22 cellular contexts compared by ENCODE assay signal in genomic region chrY:12303464-12303863, GRCh38.
DNase-seq lines count a peak whose midpoint lies in the region; ATAC-seq and TF ChIP-seq lines count a peak whose summit lies in the region.
"Had no signal": no experiment of that assay in that cellular context is flagged by ENCODE, and none has a peak within 500 bp of the region (broad histone marks: within the 10 kb centered on the region; RNA-seq: fewer than 3 reads in every experiment).

No MANE protein-coding gene starts in this region.

- no peaks in the 10 kb centered on the region for H3K9me3 Mint-ChIP-seq in activated naive CD8-positive, alpha-beta T cell treated with anti-CD3 and anti-CD28 coated beads, Interleukin-2, amount 10 ng/mL, durations not matched to agents 7 days and 5 days
- H3K9me3 Mint-ChIP-seq in stimulated activated naive CD8-positive, alpha-beta T cell treated with anti-CD3 and anti-CD28 coated beads, Interleukin-15, amount 100 ng/mL, for 72 hours: no peaks in the 10 kb centered on the region
- H3K9me3 Mint-ChIP-seq: activated B cell treated with CpG ODN at 0.5 μM for 24 hours; dendritic cell treated with granulocyte-macrophage colony-stimulating factor and Interleukin-4, amounts not matched to agents 40 ng/mL and 50 ng/mL, for 4 days; H9 had no signal

- DNase-seq in stimulated activated CD4-positive, alpha-beta T cell treated with anti-CD3 and anti-CD28 coated beads, Interleukin-15, amount 100 ng/mL, for 24 hours: peak; percentile 10
- no peak for DNase-seq in stimulated activated CD4-positive, alpha-beta T cell treated with anti-CD3 and anti-CD28 coated beads, Interleukin-4, amount 100 ng/mL, for 24 hours
- DNase-seq in MG63 (peak; percentile 6), brain microvascular endothelial cell (no peak)
- DNase-seq in activated naive CD8-positive, alpha-beta T cell treated with anti-CD3 and anti-CD28 coated beads, Interleukin-2, amount 10 ng/mL, durations not matched to agents 7 days and 5 days: no peak
- peak in 1 of 2 donors; percentile 29 for DNase-seq in stimulated activated naive CD8-positive, alpha-beta T cell treated with anti-CD3 and anti-CD28 coated beads, Interleukin-15, amount 100 ng/mL, for 72 hours
- DNase-seq: activated B cell treated with CpG ODN at 0.5 μM for 24 hours; activated CD8-positive, alpha-beta memory T cell treated with anti-CD3 and anti-CD28 coated beads, Interleukin-2, amount 50 U/mL, for 48 hours; Caco-2; H9; head of caudate nucleus; midbrain; NCI-H1092 treated with DMSO at 0.1 percent for 48 hours; NCI-H2081 treated with DMSO at 0.1 percent for 48 hours; posterior cingulate gyrus; stimulated activated CD4-positive, alpha-beta T cell treated with anti-CD3 and anti-CD28 coated beads, Interleukin-2, amount 100 ng/mL, for 48 hours; T-helper 9 cell had no signal

- H3K4me1 Mint-ChIP-seq in activated naive CD8-positive, alpha-beta T cell treated with anti-CD3 and anti-CD28 coated beads, Interleukin-2, amount 10 ng/mL, durations not matched to agents 7 days and 5 days: peaks cover 4% of the 10 kb centered on the region
- no peaks in the 10 kb centered on the region for H3K4me1 Mint-ChIP-seq in stimulated activated naive CD8-positive, alpha-beta T cell treated with anti-CD3 and anti-CD28 coated beads, Interleukin-15, amount 100 ng/mL, for 72 hours
- H3K4me1 Mint-ChIP-seq: activated B cell treated with CpG ODN at 0.5 μM for 24 hours, H9 had no signal

- no peaks in the 10 kb centered on the region for H3K36me3 Mint-ChIP-seq in activated naive CD8-positive, alpha-beta T cell treated with anti-CD3 and anti-CD28 coated beads, Interleukin-2, amount 10 ng/mL, durations not matched to agents 7 days and 5 days

- H3K4me3 ChIP-seq in MG63 (peak overlapping the region; percentile 21), brain microvascular endothelial cell (ENCODE audit: low read depth, low read length) (no peak overlapping the region)
- H3K4me3 ChIP-seq: cardiac muscle cell, SK-N-MC had no signal

- H3K4me3 Mint-ChIP-seq in activated naive CD8-positive, alpha-beta T cell treated with anti-CD3 and anti-CD28 coated beads, Interleukin-2, amount 10 ng/mL, durations not matched to agents 7 days and 5 days: peak overlapping the region; percentile 65
- peak overlapping the region; percentile 49 to 68 for H3K4me3 Mint-ChIP-seq in stimulated activated naive CD8-positive, alpha-beta T cell treated with anti-CD3 and anti-CD28 coated beads, Interleukin-15, amount 100 ng/mL, for 72 hours
- H3K4me3 Mint-ChIP-seq: activated B cell treated with CpG ODN at 0.5 μM for 24 hours; dendritic cell treated with granulocyte-macrophage colony-stimulating factor and Interleukin-4, amounts not matched to agents 40 ng/mL and 50 ng/mL, for 4 days; H9 had no signal

- no peaks in the 10 kb centered on the region for H3K9me3 ChIP-seq in MG63
- H3K9me3 ChIP-seq: Caco-2 had no signal

- peak overlapping the region; percentile 78 for H3K27ac Mint-ChIP-seq in activated naive CD8-positive, alpha-beta T cell treated with anti-CD3 and anti-CD28 coated beads, Interleukin-2, amount 10 ng/mL, durations not matched to agents 7 days and 5 days
- peak overlapping the region; percentile 67 to 91 for H3K27ac Mint-ChIP-seq in stimulated activated naive CD8-positive, alpha-beta T cell treated with anti-CD3 and anti-CD28 coated beads, Interleukin-15, amount 100 ng/mL, for 72 hours
- H3K27ac Mint-ChIP-seq: activated B cell treated with CpG ODN at 0.5 μM for 24 hours; dendritic cell treated with granulocyte-macrophage colony-stimulating factor and Interleukin-4, amounts not matched to agents 40 ng/mL and 50 ng/mL, for 4 days; H9 had no signal

- no peak overlapping the region for H3K27ac ChIP-seq in brain microvascular endothelial cell
- H3K27ac ChIP-seq: cardiac muscle cell, SK-N-MC had no signal

- TF ChIP-seq CTCF in brain microvascular endothelial cell (IDR thresholded peaks at IDR 0.05; ENCODE audit: low read depth, low read length, missing control alignments): no peak

- H3K27me3 ChIP-seq in MG63: no peaks in the 10 kb centered on the region
- H3K27me3 ChIP-seq in brain microvascular endothelial cell (replicated peaks): no peaks in the 10 kb centered on the region
- H3K27me3 ChIP-seq: cardiac muscle cell had no signal

- H3K27me3 Mint-ChIP-seq in activated naive CD8-positive, alpha-beta T cell treated with anti-CD3 and anti-CD28 coated beads, Interleukin-2, amount 10 ng/mL, durations not matched to agents 7 days and 5 days: no peaks in the 10 kb centered on the region
- no peaks in the 10 kb centered on the region for H3K27me3 Mint-ChIP-seq in stimulated activated naive CD8-positive, alpha-beta T cell treated with anti-CD3 and anti-CD28 coated beads, Interleukin-15, amount 100 ng/mL, for 72 hours
- H3K27me3 Mint-ChIP-seq: activated B cell treated with CpG ODN at 0.5 μM for 24 hours; dendritic cell treated with granulocyte-macrophage colony-stimulating factor and Interleukin-4, amounts not matched to agents 40 ng/mL and 50 ng/mL, for 4 days had no signal

- H3K36me3 ChIP-seq in MG63: no peaks in the 10 kb centered on the region
- no peaks in the 10 kb centered on the region for H3K36me3 ChIP-seq in brain microvascular endothelial cell (replicated peaks)
- H3K36me3 ChIP-seq: cardiac muscle cell had no signal

- POLR2A ChIA-PET in activated naive CD8-positive, alpha-beta T cell treated with anti-CD3 and anti-CD28 coated beads, Interleukin-2, amount 10 ng/mL, durations not matched to agents 7 days and 5 days (lab: Charles Lee): no interaction called here

- in situ Hi-C loops in brain microvascular endothelial cell (cut with HindIII; ENCODE audit: low pct_ligation_motif_present, low sequenced_read_pairs): no loop called here

- ATAC-seq in activated naive CD8-positive, alpha-beta T cell treated with anti-CD3 and anti-CD28 coated beads, Interleukin-2, amount 10 ng/mL, durations not matched to agents 7 days and 5 days (ENCODE audit: low read depth): peak; percentile 85
- ATAC-seq in stimulated activated naive CD8-positive, alpha-beta T cell treated with anti-CD3 and anti-CD28 coated beads, Interleukin-15, amount 100 ng/mL, for 72 hours: peak; percentile 88
- no peak for ATAC-seq in HG03460 (IDR thresholded peaks at IDR 0.05; ENCODE audit: unreplicated experiment)
- no peak for ATAC-seq in GM18907 (IDR thresholded peaks at IDR 0.05; ENCODE audit: unreplicated experiment)

Comparison
In these comparisons a context has a peak if more than half of its experiments do, and no peak if none do; other contexts are left out.
1. DNase-seq: peak in stimulated activated CD4-positive, alpha-beta T cell treated with anti-CD3 and anti-CD28 coated beads, Interleukin-15, amount 100 ng/mL, for 24 hours (single experiment) and MG63 (single experiment); none in stimulated activated CD4-positive, alpha-beta T cell treated with anti-CD3 and anti-CD28 coated beads, Interleukin-4, amount 100 ng/mL, for 24 hours (single experiment), activated naive CD8-positive, alpha-beta T cell treated with anti-CD3 and anti-CD28 coated beads, Interleukin-2, amount 10 ng/mL, durations not matched to agents 7 days and 5 days (single experiment) and brain microvascular endothelial cell (single experiment).
2. ATAC-seq: peak in activated naive CD8-positive, alpha-beta T cell treated with anti-CD3 and anti-CD28 coated beads, Interleukin-2, amount 10 ng/mL, durations not matched to agents 7 days and 5 days (single experiment) and stimulated activated naive CD8-positive, alpha-beta T cell treated with anti-CD3 and anti-CD28 coated beads, Interleukin-15, amount 100 ng/mL, for 72 hours (single experiment); none in HG03460 (single experiment) and GM18907 (single experiment).